In the genomic region with DNA sequence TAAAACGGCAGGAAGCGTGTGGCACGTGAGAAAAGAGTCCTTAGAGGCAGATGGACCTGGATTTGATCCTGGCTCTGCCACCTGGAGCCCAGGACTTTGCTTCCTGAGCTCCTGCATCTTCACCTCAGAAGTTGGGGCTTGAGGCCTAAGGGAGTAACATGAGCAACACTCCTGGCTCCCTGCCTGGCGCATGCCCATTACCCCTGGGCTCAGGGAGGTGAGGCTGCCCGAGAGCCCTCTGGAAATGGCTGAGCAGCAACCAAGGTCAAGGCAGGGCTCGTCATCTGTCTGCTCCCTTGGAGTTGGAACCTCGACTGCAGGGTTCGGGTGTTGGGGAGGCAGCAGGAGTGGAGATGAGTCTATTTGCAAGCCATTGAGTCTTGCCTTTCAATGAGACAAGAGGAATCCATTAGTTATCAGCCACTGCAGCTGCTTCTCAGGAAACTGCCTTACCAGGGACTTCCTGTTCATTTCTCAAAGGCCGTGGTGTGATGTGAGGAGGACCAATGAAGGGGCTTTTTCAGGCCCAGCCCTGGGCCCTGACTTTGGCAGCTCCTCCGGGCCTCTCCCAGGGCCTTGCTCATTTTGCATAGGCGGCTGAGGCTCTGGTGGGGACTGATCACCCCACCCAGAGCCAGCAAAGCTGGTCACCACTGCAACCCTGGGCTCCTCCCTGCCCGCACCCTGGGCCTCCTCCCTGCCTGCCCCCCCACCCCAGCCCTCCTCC, we compare ENCODE assay signal across 1 cellular context.
TF ChIP-seq lines count a peak whose summit lies in the region.

No MANE protein-coding gene starts in this region.

TF ChIP-seq in HepG2, 621 proteins besides CTCF, POLR2A, EP300 and RAD21:
- no peak for TF ChIP-seq SALL1 (CRISPR knock-in tag; IDR thresholded peaks at IDR 0.05)
- TF ChIP-seq ZNF569 (CRISPR knock-in tag; IDR thresholded peaks at IDR 0.05; ENCODE audit: borderline replicate concordance) = no peak
- no peak for TF ChIP-seq ZNF749 (CRISPR knock-in tag; IDR thresholded peaks at IDR 0.05; ENCODE audit: borderline replicate concordance)
- no peak for TF ChIP-seq PRPF4 (IDR thresholded peaks at IDR 0.05; ENCODE audit: low read depth, low read length, poor library complexity, severe bottlenecking)
- TF ChIP-seq, protein P1, sequence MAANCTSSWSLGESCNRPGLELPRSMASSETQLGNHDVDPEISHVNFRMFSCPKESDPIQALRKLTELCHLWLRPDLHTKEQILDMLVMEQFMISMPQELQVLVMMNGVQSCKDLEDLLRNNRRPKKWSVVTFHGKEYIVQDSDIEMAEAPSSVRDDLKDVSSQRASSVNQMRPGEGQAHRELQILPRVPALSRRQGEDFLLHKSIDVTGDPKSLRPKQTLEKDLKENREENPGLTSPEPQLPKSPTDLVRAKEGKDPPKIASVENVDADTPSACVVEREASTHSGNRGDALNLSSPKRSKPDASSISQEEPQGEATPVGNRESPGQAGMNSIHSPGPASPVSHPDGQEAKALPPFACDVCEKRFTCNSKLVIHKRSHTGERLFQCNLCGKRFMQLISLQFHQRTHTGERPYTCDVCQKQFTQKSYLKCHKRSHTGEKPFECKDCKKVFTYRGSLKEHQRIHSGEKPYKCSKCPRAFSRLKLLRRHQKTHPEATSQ (CRISPR knock-in tag; IDR thresholded peaks at IDR 0.05; ENCODE audit: borderline replicate concordance) = no peak
- no peak for TF ChIP-seq ZNF20 (CRISPR knock-in tag; IDR thresholded peaks at IDR 0.05)
- TF ChIP-seq, protein P2, sequence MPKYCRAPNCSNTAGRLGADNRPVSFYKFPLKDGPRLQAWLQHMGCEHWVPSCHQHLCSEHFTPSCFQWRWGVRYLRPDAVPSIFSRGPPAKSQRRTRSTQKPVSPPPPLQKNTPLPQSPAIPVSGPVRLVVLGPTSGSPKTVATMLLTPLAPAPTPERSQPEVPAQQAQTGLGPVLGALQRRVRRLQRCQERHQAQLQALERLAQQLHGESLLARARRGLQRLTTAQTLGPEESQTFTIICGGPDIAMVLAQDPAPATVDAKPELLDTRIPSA (CRISPR knock-in tag; IDR thresholded peaks at IDR 0.05; ENCODE audit: borderline replicate concordance) = no peak
- TF ChIP-seq, protein P3, sequence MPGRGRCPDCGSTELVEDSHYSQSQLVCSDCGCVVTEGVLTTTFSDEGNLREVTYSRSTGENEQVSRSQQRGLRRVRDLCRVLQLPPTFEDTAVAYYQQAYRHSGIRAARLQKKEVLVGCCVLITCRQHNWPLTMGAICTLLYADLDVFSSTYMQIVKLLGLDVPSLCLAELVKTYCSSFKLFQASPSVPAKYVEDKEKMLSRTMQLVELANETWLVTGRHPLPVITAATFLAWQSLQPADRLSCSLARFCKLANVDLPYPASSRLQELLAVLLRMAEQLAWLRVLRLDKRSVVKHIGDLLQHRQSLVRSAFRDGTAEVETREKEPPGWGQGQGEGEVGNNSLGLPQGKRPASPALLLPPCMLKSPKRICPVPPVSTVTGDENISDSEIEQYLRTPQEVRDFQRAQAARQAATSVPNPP (CRISPR knock-in tag; IDR thresholded peaks at IDR 0.05) = no peak
